23 cellular contexts compared by ENCODE assay signal in genomic region chr1:221634010-221634409, GRCh38.
A peak's percentile ranks its signal among the peaks of the same experiment; 100 is the strongest.
DNase-seq lines count a peak whose midpoint lies in the region; ATAC-seq, FAIRE-seq and TF ChIP-seq lines count a peak whose summit lies in the region.
"Had no signal": no experiment of that assay in that cellular context is flagged by ENCODE, and none has a peak within 500 bp of the region (broad histone marks: within the 10 kb centered on the region; RNA-seq: fewer than 3 reads in every experiment).

No MANE protein-coding gene starts in this region.

- no peak for TF ChIP-seq POLR2A in gastrocnemius medialis (IDR thresholded peaks at IDR 0.05)

- ATAC-seq in HG03108 (IDR thresholded peaks at IDR 0.05; ENCODE audit: unreplicated experiment) (no peak), gastrocnemius medialis (no peak)
- ATAC-seq: A549, GM12878, GM23338, HCT116 had no signal

- in situ Hi-C loops in gastrocnemius medialis (cut with MboI; ENCODE audit: low sequenced_read_pairs in 4 of 4): no loop called here

- no peak overlapping the region for H3K27ac ChIP-seq in gastrocnemius medialis
- H3K27ac ChIP-seq: A549; BLaER1 treated with 17β-estradiol and CSF1 and Interleukin-3, amounts not matched to agents 10 nM and 100 nM had no signal

- no peak overlapping the region for H3K4me3 ChIP-seq in gastrocnemius medialis
- H3K4me3 ChIP-seq: A549; BLaER1 treated with 17β-estradiol and CSF1 and Interleukin-3, amounts not matched to agents 10 nM and 100 nM; GM12878; GM23338 had no signal

- TF ChIP-seq CTCF in gastrocnemius medialis (IDR thresholded peaks at IDR 0.05 in 4 of 5, conservative IDR thresholded peaks at IDR 0.05 in 1 of 5): no peak

- no peak for DNase-seq in RCC 7860 (ENCODE audit: low spot score)
- DNase-seq in frontal cortex (ENCODE audit: low spot score in 2 of 2): no peak
- DNase-seq in UCSD-AML1 (lab: John Stamatoyannopoulos, UW; ENCODE audit: unreplicated experiment): no peak
- no peak for DNase-seq in gastrocnemius medialis
- DNase-seq: 8988T; ACHN; AML-193; BE2C; CD4-positive, alpha-beta T cell; CD8-positive, alpha-beta memory T cell; DMS 273 treated with DMSO at 0.1 percent for 48 hours; DMS79; EL; GDM1; H9 had no signal

- no peaks in the 10 kb centered on the region for H3K27me3 ChIP-seq in gastrocnemius medialis
- H3K27me3 ChIP-seq: BE2C; BLaER1 treated with 17β-estradiol and CSF1 and Interleukin-3, amounts not matched to agents 10 nM and 100 nM had no signal

- FAIRE-seq in RCC 7860 (lab: Jason Lieb, UNC) (peak; percentile 60), TTC549 (lab: Jason Lieb, UNC) (peak; percentile 28), frontal cortex (lab: Jason Lieb, UNC) (peak; percentile 30)
- FAIRE-seq: A549, GM12878, GM18507 had no signal

- H3K4me1 ChIP-seq in gastrocnemius medialis: peaks cover 0 to 4% of the 10 kb centered on the region in 2 donors
- H3K4me1 ChIP-seq: A549; BLaER1 treated with 17β-estradiol and CSF1 and Interleukin-3, amounts not matched to agents 10 nM and 100 nM had no signal

- H3K36me3 ChIP-seq in gastrocnemius medialis: no peaks in the 10 kb centered on the region
- H3K36me3 ChIP-seq: BE2C; BLaER1 treated with 17β-estradiol and CSF1 and Interleukin-3, amounts not matched to agents 10 nM and 100 nM had no signal

- H3K9me3 ChIP-seq in gastrocnemius medialis: no peaks in the 10 kb centered on the region
- H3K9me3 ChIP-seq: A549; BE2C; BLaER1 treated with 17β-estradiol and CSF1 and Interleukin-3, amounts not matched to agents 10 nM and 100 nM had no signal

- intact Hi-C loops in gastrocnemius medialis (cut with DNase I; ENCODE audit: low total_unique reads): no loop called here
